Comparison of ENCODE assay signal across 13 cellular contexts in the genomic region with DNA sequence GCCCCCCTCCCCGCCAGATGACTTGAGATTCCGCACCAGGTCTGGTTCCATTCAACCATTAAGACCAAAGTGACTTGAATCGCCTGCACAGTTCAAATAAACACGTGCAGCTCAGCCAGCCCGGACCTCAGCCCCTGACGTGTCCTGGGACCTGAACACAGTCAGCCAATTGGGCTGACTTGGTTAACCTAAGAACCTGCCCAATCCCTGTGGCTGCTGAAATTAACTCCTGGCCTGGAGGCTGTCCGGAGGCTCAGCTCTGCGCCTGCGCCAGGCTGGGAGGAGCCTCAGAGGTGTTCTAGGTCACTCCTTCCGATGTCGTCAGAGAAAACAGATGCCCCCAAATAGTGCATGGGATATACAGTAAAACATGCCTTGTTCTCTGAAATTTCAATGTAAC.
DNase-seq lines count a peak whose midpoint lies in the region; ATAC-seq and TF ChIP-seq lines count a peak whose summit lies in the region.
"Had no signal": no experiment of that assay in that cellular context is flagged by ENCODE, and none has a peak within 500 bp of the region (broad histone marks: within the 10 kb centered on the region; RNA-seq: fewer than 3 reads in every experiment).

No MANE protein-coding gene starts in this region.

- no peak for DNase-seq in left ventricle myocardium inferior
- DNase-seq in heart right ventricle: no peak
- peak; percentile 80 for DNase-seq in SK-N-DZ (ENCODE audit: low spot score)
- DNase-seq in kidney tubule cell (ENCODE audit: low spot score): peak; percentile 20
- no peak for DNase-seq in Ammon's horn (ENCODE audit: low spot score)
- DNase-seq in MM.1S: no peak
- DNase-seq in T1000 (lab: John Stamatoyannopoulos, UW): no peak
- DNase-seq: Caco-2; CD8-positive, alpha-beta memory T cell; DND-41; GF-D8 had no signal

- intact Hi-C loops in left ventricle myocardium inferior (cut with micrococcal nuclease) (no loop called here), heart right ventricle (cut with DNase I) (no loop called here)

- H3K9me2 ChIP-seq in MM.1S (replicated peaks; ENCODE audit: insufficient read depth, low read length): no peaks in the 10 kb centered on the region

- no peak overlapping the region for H2AFZ ChIP-seq in MM.1S (ENCODE audit: low read length)

- TF ChIP-seq CTCF in left ventricle myocardium inferior (IDR thresholded peaks at IDR 0.05; ENCODE audit: borderline replicate concordance) (no peak), heart right ventricle (IDR thresholded peaks at IDR 0.05) (no peak), MM.1S (IDR thresholded peaks at IDR 0.05; ENCODE audit: low read length) (no peak)

- no peak overlapping the region for H3K4me2 ChIP-seq in MM.1S (ENCODE audit: low read depth, low read length)
- H3K4me2 ChIP-seq: A549 had no signal

- H3K79me2 ChIP-seq in MM.1S (ENCODE audit: low read length): no peaks in the 10 kb centered on the region

- H3K4me3 ChIP-seq in left ventricle myocardium inferior: no peak overlapping the region
- no peak overlapping the region for H3K4me3 ChIP-seq in heart right ventricle
- no peak overlapping the region for H3K4me3 ChIP-seq in MM.1S (ENCODE audit: low read length)
- H3K4me3 ChIP-seq: A549, HAP-1 had no signal

- H3K27me3 ChIP-seq in left ventricle myocardium inferior (ENCODE audit: low read depth) (no peaks in the 10 kb centered on the region), heart right ventricle (peaks cover 0 to 4% (median 0%) of the 10 kb centered on the region in 7 donors), MM.1S (replicated peaks; ENCODE audit: insufficient read depth, low read length) (no peaks in the 10 kb centered on the region)

- H3F3A ChIP-seq in MM.1S (ENCODE audit: insufficient read depth, low read length): no peaks in the 10 kb centered on the region

- no peak overlapping the region for H3K9ac ChIP-seq in MM.1S (ENCODE audit: low read length)

- whole genome bisulfite sequencing in heart right ventricle, 2 donors: 91 to 92% methylated on average over 11 of the region's 11 CpGs

- no peaks in the 10 kb centered on the region for H3K36me3 ChIP-seq in left ventricle myocardium inferior
- no peaks in the 10 kb centered on the region for H3K36me3 ChIP-seq in heart right ventricle
- H3K36me3 ChIP-seq in MM.1S (replicated peaks; ENCODE audit: insufficient read depth, low read length): no peaks in the 10 kb centered on the region
- H3K36me3 ChIP-seq: HAP-1 had no signal

- no peak for ATAC-seq in heart right ventricle

- H3K4me1 ChIP-seq in left ventricle myocardium inferior: peaks cover 50% of the 10 kb centered on the region
- peaks cover 0 to 36% (median 12%) of the 10 kb centered on the region in 9 donors for H3K4me1 ChIP-seq in heart right ventricle
- H3K4me1 ChIP-seq in MM.1S (ENCODE audit: low read length): no peaks in the 10 kb centered on the region
- H3K4me1 ChIP-seq: HAP-1 had no signal

- H3K9me3 ChIP-seq in left ventricle myocardium inferior (replicated peaks) (no peaks in the 10 kb centered on the region), heart right ventricle (no peaks in the 10 kb centered on the region), MM.1S (replicated peaks; ENCODE audit: insufficient read depth, low read length) (no peaks in the 10 kb centered on the region)
- H3K9me3 ChIP-seq: A549, Caco-2, HAP-1 had no signal

- H4K20me1 ChIP-seq in MM.1S (ENCODE audit: insufficient read depth, low read length): no peaks in the 10 kb centered on the region

- peak overlapping the region; percentile 89 for H3K27ac ChIP-seq in left ventricle myocardium inferior (replicated peaks)
- H3K27ac ChIP-seq in heart right ventricle: peak overlapping the region in 2 of 10 donors; percentile 65 to 77
- no peak overlapping the region for H3K27ac ChIP-seq in MM.1S (ENCODE audit: low read length)
- H3K27ac ChIP-seq: A549 had no signal

Comparison
In these comparisons a context has a peak if more than half of its experiments do, and no peak if none do; other contexts are left out.
1. DNase-seq: peak in SK-N-DZ (single experiment) and kidney tubule cell (single experiment); none in left ventricle myocardium inferior (single experiment), heart right ventricle (0 of 2), Ammon's horn (single experiment), MM.1S (single experiment) and T1000 (single experiment).